Comparison of ENCODE assay signal across 17 cellular contexts in genomic region chr13:109271991-109272454, GRCh38.
DNase-seq lines count a peak whose midpoint lies in the region; TF ChIP-seq lines count a peak whose summit lies in the region.
"Had no signal": no experiment of that assay in that cellular context is flagged by ENCODE, and none has a peak within 500 bp of the region (broad histone marks: within the 10 kb centered on the region; RNA-seq: fewer than 3 reads in every experiment).

No MANE protein-coding gene starts in this region.

- H3K27ac ChIP-seq in BLaER1: 0 out of 2 replicates have a peak overlapping the region, but pooled peaks have one; percentile 11
- H3K27ac ChIP-seq: colonic mucosa, gastroesophageal sphincter, vagina had no signal

- H3K4me1 ChIP-seq in BLaER1 (peaks cover 25% of the 10 kb centered on the region), adipocyte (ENCODE audit: control insufficient read depth, insufficient read depth, low read length) (peaks cover 27% of the 10 kb centered on the region)
- H3K4me1 ChIP-seq: colonic mucosa, gastroesophageal sphincter, vagina had no signal

- H3K4me2 ChIP-seq in BLaER1: peak overlapping the region; percentile 62

- H3K4me3 ChIP-seq in BLaER1 (0 out of 2 replicates have a peak overlapping the region, but pooled peaks have one; percentile 12), adipocyte (ENCODE audit: low read length) (peak overlapping the region; percentile 56)
- H3K4me3 ChIP-seq: colonic mucosa, gastroesophageal sphincter, vagina had no signal

- no peaks in the 10 kb centered on the region for H4K20me1 ChIP-seq in BLaER1

- TF ChIP-seq CTCF in GM10266 (IDR thresholded peaks at IDR 0.05; ENCODE audit: control insufficient read depth, insufficient read depth, low read depth, missing control alignments): no peak

- H3K27me3 ChIP-seq in BLaER1 (no peaks in the 10 kb centered on the region), adipocyte (replicated peaks; ENCODE audit: control insufficient read depth, insufficient read depth, low read length) (no peaks in the 10 kb centered on the region)
- H3K27me3 ChIP-seq: colonic mucosa, gastroesophageal sphincter, vagina had no signal

- H3K9me3 ChIP-seq in BLaER1: no peaks in the 10 kb centered on the region
- no peaks in the 10 kb centered on the region for H3K9me3 ChIP-seq in adipocyte (ENCODE audit: control insufficient read depth, low read length)
- H3K9me3 ChIP-seq: colonic mucosa, gastroesophageal sphincter, vagina had no signal

- H3K36me3 ChIP-seq in BLaER1: no peaks in the 10 kb centered on the region
- H3K36me3 ChIP-seq in adipocyte (ENCODE audit: control insufficient read depth, insufficient read depth, low read length, severe bottlenecking): no peaks in the 10 kb centered on the region
- H3K36me3 ChIP-seq: colonic mucosa, gastroesophageal sphincter, vagina had no signal

- H3K9ac ChIP-seq in BLaER1 (no peak overlapping the region), adipocyte (ENCODE audit: low read length) (peak overlapping the region; percentile 77)

- DNase-seq in M059J (ENCODE audit: low read depth) (peak; percentile 79), adipocyte (ENCODE audit: low read depth) (no peak), iris pigment epithelial cell (ENCODE audit: low read depth) (peak; percentile 59), NCI-H774 (lab: John Stamatoyannopoulos, UW) (no peak), COLO668 (lab: John Stamatoyannopoulos, UW; ENCODE audit: unreplicated experiment) (no peak), foreskin melanocyte (no peak), GM10266 (ENCODE audit: extremely low spot score) (no peak)
- DNase-seq: activated CD4-positive, alpha-beta memory T cell treated with anti-CD3 and anti-CD28 coated beads for 36 hours; activated naive CD4-positive, alpha-beta T cell treated with anti-CD3 and anti-CD28 coated beads, Interleukin-2, amount 10 ng/mL, durations not matched to agents 7 days and 5 days; colonic mucosa; GDM1; left cardiac atrium; NCI-H1417 treated with DMSO at 0.1 percent for 48 hours; stimulated activated CD4-positive, alpha-beta T cell treated with anti-CD3 and anti-CD28 coated beads, Interleukin-15, amount 100 ng/mL, for 24 hours had no signal

Comparison
In these comparisons a context has a peak if more than half of its experiments do, and no peak if none do; other contexts are left out.
1. DNase-seq: peak in M059J (single experiment) and iris pigment epithelial cell (single experiment); none in adipocyte (single experiment), NCI-H774 (single experiment), COLO668 (single experiment), foreskin melanocyte (single experiment) and GM10266 (single experiment).